Comparison of ENCODE assay signal across 1 cellular context in genomic region chr1:42035830-42036604, GRCh38.
TF ChIP-seq lines count a peak whose summit lies in the region.

No MANE protein-coding gene starts in this region.

TF ChIP-seq in H1, 55 proteins besides CTCF, POLR2A, EP300 and RAD21 (continued from another document):
- no peak for TF ChIP-seq USF2 (IDR thresholded peaks at IDR 0.05; ENCODE audit: low read length)
- TF ChIP-seq EZH2 (IDR thresholded peaks at IDR 0.05; ENCODE audit: low read depth, low read length, severe bottlenecking), result no peak
- no peak for TF ChIP-seq BACH1 (IDR thresholded peaks at IDR 0.05; ENCODE audit: low read length)
- no peak for TF ChIP-seq CHD2 (IDR thresholded peaks at IDR 0.05; ENCODE audit: low read length)
- TF ChIP-seq FOSL1 (IDR thresholded peaks at IDR 0.05; ENCODE audit: insufficient read depth, low read depth, low read length), result no peak
- TF ChIP-seq RNF2 (IDR thresholded peaks at IDR 0.05; ENCODE audit: borderline replicate concordance, low read depth, low read length, missing control alignments, poor library complexity, severe bottlenecking), result no peak
- TF ChIP-seq TAF7 (optimal IDR thresholded peaks at IDR 0.05; ENCODE audit: borderline replicate concordance, low read depth, low read length), result no peak
- no peak for TF ChIP-seq ATF3 (IDR thresholded peaks at IDR 0.05; ENCODE audit: insufficient read depth, low read depth, low read length)
- no peak for TF ChIP-seq CBX5 (IDR thresholded peaks at IDR 0.05; ENCODE audit: low read depth, low read length)
- no peak for TF ChIP-seq RBBP5 (IDR thresholded peaks at IDR 0.05; ENCODE audit: borderline replicate concordance, low read depth, low read length)
- 0 out of 2 replicates have a peak, but pooled peaks have one; percentile 23 for TF ChIP-seq RXRA (IDR thresholded peaks at IDR 0.05; ENCODE audit: insufficient read depth, low read depth, low read length)
- no peak for TF ChIP-seq SUZ12 (IDR thresholded peaks at IDR 0.05; ENCODE audit: low read length)
- TF ChIP-seq ASH2L (IDR thresholded peaks at IDR 0.05; ENCODE audit: low read length), result peak; percentile 16
- TF ChIP-seq, protein P1, sequence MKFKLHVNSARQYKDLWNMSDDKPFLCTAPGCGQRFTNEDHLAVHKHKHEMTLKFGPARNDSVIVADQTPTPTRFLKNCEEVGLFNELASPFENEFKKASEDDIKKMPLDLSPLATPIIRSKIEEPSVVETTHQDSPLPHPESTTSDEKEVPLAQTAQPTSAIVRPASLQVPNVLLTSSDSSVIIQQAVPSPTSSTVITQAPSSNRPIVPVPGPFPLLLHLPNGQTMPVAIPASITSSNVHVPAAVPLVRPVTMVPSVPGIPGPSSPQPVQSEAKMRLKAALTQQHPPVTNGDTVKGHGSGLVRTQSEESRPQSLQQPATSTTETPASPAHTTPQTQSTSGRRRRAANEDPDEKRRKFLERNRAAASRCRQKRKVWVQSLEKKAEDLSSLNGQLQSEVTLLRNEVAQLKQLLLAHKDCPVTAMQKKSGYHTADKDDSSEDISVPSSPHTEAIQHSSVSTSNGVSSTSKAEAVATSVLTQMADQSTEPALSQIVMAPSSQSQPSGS (IDR thresholded peaks at IDR 0.05; ENCODE audit: low read length), result no peak
- TF ChIP-seq HDAC2 (IDR thresholded peaks at IDR 0.05; ENCODE audit: borderline replicate concordance in 1 of 2, low read depth in 2 of 2, low read length in 2 of 2), result no peak
- TF ChIP-seq TAF1 (IDR thresholded peaks at IDR 0.05; ENCODE audit: low read depth, low read length), result no peak
- TF ChIP-seq TEAD4 (IDR thresholded peaks at IDR 0.05; ENCODE audit: low read depth, low read length), result no peak
- TF ChIP-seq, protein P2, sequence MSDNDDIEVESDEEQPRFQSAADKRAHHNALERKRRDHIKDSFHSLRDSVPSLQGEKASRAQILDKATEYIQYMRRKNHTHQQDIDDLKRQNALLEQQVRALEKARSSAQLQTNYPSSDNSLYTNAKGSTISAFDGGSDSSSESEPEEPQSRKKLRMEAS (IDR thresholded peaks at IDR 0.05), result peak; percentile 27; the same call in 1 of the 2 replicates
- no peak for TF ChIP-seq CHD7 (IDR thresholded peaks at IDR 0.05; ENCODE audit: insufficient replicate concordance, low read length)
- TF ChIP-seq SP2 (IDR thresholded peaks at IDR 0.05; ENCODE audit: low read length), result no peak
- no peak for TF ChIP-seq E2F6 (IDR thresholded peaks at IDR 0.05)
- no peak for TF ChIP-seq JUND (IDR thresholded peaks at IDR 0.05; ENCODE audit: low read length)
- no peak for TF ChIP-seq YY1 (IDR thresholded peaks at IDR 0.05; ENCODE audit: low read depth, low read length)
- no peak for TF ChIP-seq MAFK (IDR thresholded peaks at IDR 0.05; ENCODE audit: low read depth, low read length)
- TF ChIP-seq BCL11A (IDR thresholded peaks at IDR 0.05; ENCODE audit: low read depth in 2 of 2, low read length in 2 of 2), result no peak
- TF ChIP-seq EGR1 (IDR thresholded peaks at IDR 0.05; ENCODE audit: borderline replicate concordance, low read depth, low read length), result peak; percentile 6; the same call in 1 of the 2 replicates
TF ChIP-seq in H1: peak in this region for 6.
